In genomic region chr2:121002597-121002996, GRCh38 we compare ENCODE assay signal across 1 cellular context.
TF ChIP-seq lines count a peak whose summit lies in the region.

No MANE protein-coding gene starts in this region.

TF ChIP-seq in GM23338, 12 proteins besides CTCF, POLR2A, EP300 and RAD21 (continued from another document):
- TF ChIP-seq ZNF462 (CRISPR knock-in tag; IDR thresholded peaks at IDR 0.05) (no peak), NANOG (IDR thresholded peaks at IDR 0.05; ENCODE audit: borderline replicate concordance) (no peak), JUNB (IDR thresholded peaks at IDR 0.05; ENCODE audit: unreplicated experiment) (no peak), ZNF331 (CRISPR knock-in tag; IDR thresholded peaks at IDR 0.05; ENCODE audit: low read depth) (no peak), EZH2 (IDR thresholded peaks at IDR 0.05; ENCODE audit: low read depth, unreplicated experiment) (no peak), ETS1 (IDR thresholded peaks at IDR 0.05) (no peak)
